In genomic region chr7:92632791-92633190, GRCh38 we compare ENCODE assay signal across 10 cellular contexts. TPM values are rescaled to one million over a fixed set of nuclear protein-coding genes. Genes with fewer than 3 reads are reported as not detected.
DNase-seq lines count a peak whose midpoint lies in the region; ATAC-seq, FAIRE-seq and TF ChIP-seq lines count a peak whose summit lies in the region.
"Had no signal": no experiment of that assay in that cellular context is flagged by ENCODE, and none has a peak within 500 bp of the region (broad histone marks: within the 10 kb centered on the region; RNA-seq: fewer than 3 reads in every experiment).

No MANE protein-coding gene starts in this region.

- in situ Hi-C loops in GM13977 (cut with MboI; ENCODE audit: low pct_unique_long_range_greater_than_20kb, low sequenced_read_pairs, unreplicated experiment), result no loop called here

- no peak for DNase-seq in heart left ventricle
- DNase-seq in right cardiac atrium, result no peak
- DNase-seq in activated naive CD8-positive, alpha-beta T cell treated with anti-CD3 and anti-CD28 coated beads, Interleukin-2, amount 50 U/mL, for 24 hours, result no peak
- no peak for DNase-seq in lower lobe of right lung
- no peak for DNase-seq in upper lobe of left lung
- no peak for DNase-seq in anterior cingulate cortex (lab: John Stamatoyannopoulos, UW)
- DNase-seq in GM13977 (ENCODE audit: low spot score), result no peak
- DNase-seq in RCC 7860 (ENCODE audit: low spot score), result no peak
- DNase-seq: naive B cell, NCI-H524 had no signal

- H3K36me3 Mint-ChIP-seq in activated naive CD8-positive, alpha-beta T cell treated with anti-CD3 and anti-CD28 coated beads, Interleukin-2, amount 50 U/mL, for 24 hours (ENCODE audit: low read depth), result peaks cover 35% of the 10 kb centered on the region

- no peak for ATAC-seq in heart left ventricle
- no peak for ATAC-seq in right cardiac atrium
- ATAC-seq in activated naive CD8-positive, alpha-beta T cell treated with anti-CD3 and anti-CD28 coated beads, Interleukin-2, amount 50 U/mL, for 24 hours, result no peak
- no peak for ATAC-seq in lower lobe of right lung
- no peak for ATAC-seq in upper lobe of left lung (ENCODE audit: low FRiP score in 2 of 2)

- no peak overlapping the region for H3K4me3 ChIP-seq in heart left ventricle
- no peak overlapping the region for H3K4me3 ChIP-seq in right cardiac atrium (ENCODE audit: low read length)
- H3K4me3 ChIP-seq in lower lobe of right lung, result no peak overlapping the region
- no peak overlapping the region for H3K4me3 ChIP-seq in upper lobe of left lung

- H3K4me1 ChIP-seq in heart left ventricle, result peaks cover 14 to 62% (median 43%) of the 10 kb centered on the region in 12 donors
- peaks cover 4% of the 10 kb centered on the region for H3K4me1 ChIP-seq in right cardiac atrium (ENCODE audit: control insufficient read depth, insufficient read depth, low read length)
- peaks cover 36% of the 10 kb centered on the region for H3K4me1 ChIP-seq in lower lobe of right lung
- peaks cover 28 to 40% (median 36%) of the 10 kb centered on the region in 4 donors for H3K4me1 ChIP-seq in upper lobe of left lung

- no peaks in the 10 kb centered on the region for H3K27me3 Mint-ChIP-seq in activated naive CD8-positive, alpha-beta T cell treated with anti-CD3 and anti-CD28 coated beads, Interleukin-2, amount 50 U/mL, for 24 hours
- H3K27me3 Mint-ChIP-seq: naive B cell had no signal

- H3K27ac Mint-ChIP-seq in activated naive CD8-positive, alpha-beta T cell treated with anti-CD3 and anti-CD28 coated beads, Interleukin-2, amount 50 U/mL, for 24 hours, result peak overlapping the region; percentile 98

- no peak for TF ChIP-seq EP300 in upper lobe of left lung (IDR thresholded peaks at IDR 0.05)

- H3K27me3 ChIP-seq in heart left ventricle, result no peaks in the 10 kb centered on the region
- H3K27me3 ChIP-seq in right cardiac atrium (ENCODE audit: control insufficient read depth, insufficient read depth), result no peaks in the 10 kb centered on the region
- no peaks in the 10 kb centered on the region for H3K27me3 ChIP-seq in lower lobe of right lung (ENCODE audit: low read depth)
- H3K27me3 ChIP-seq in upper lobe of left lung, result no peaks in the 10 kb centered on the region

- intact Hi-C loops in heart left ventricle (cut with DNase I) (loop anchor here in 5 of 10 donors (5.0 to 10.0 kb wide), 4 partner anchors 52 to 205 kb away; partner anchors contain the start of gene CDK6 (in 1 of the 5)), right cardiac atrium (cut with DNase I) (no loop called here), lower lobe of right lung (cut with DNase I) (no loop called here)

- peaks cover 0 to 5% (median 0%) of the 10 kb centered on the region in 9 donors for H3K36me3 ChIP-seq in heart left ventricle
- no peaks in the 10 kb centered on the region for H3K36me3 ChIP-seq in lower lobe of right lung
- H3K36me3 ChIP-seq in upper lobe of left lung, result no peaks in the 10 kb centered on the region

- peaks cover 12% of the 10 kb centered on the region for H3K9me3 Mint-ChIP-seq in activated naive CD8-positive, alpha-beta T cell treated with anti-CD3 and anti-CD28 coated beads, Interleukin-2, amount 50 U/mL, for 24 hours

- WGBS in heart left ventricle, 4 donors, result 93 to 99% (median 97%) methylated on average over 1 of the region's 1 CpG
- 96% methylated on average over 1 of the region's 1 CpG for WGBS in right cardiac atrium
- 89 to 97% methylated on average over 1 of the region's 1 CpG for WGBS in upper lobe of left lung, 2 donors

- H3K9me3 ChIP-seq in heart left ventricle (peaks cover 0 to 4% (median 0%) of the 10 kb centered on the region in 12 donors), right cardiac atrium (ENCODE audit: control insufficient read depth, low read length) (no peaks in the 10 kb centered on the region), lower lobe of right lung (no peaks in the 10 kb centered on the region), upper lobe of left lung (no peaks in the 10 kb centered on the region)

- TF ChIP-seq CTCF in heart left ventricle (IDR thresholded peaks at IDR 0.05), result no peak
- TF ChIP-seq CTCF in lower lobe of right lung (IDR thresholded peaks at IDR 0.05), result no peak
- no peak for TF ChIP-seq CTCF in upper lobe of left lung (IDR thresholded peaks at IDR 0.05)
- no peak for TF ChIP-seq CTCF in GM13977 (IDR thresholded peaks at IDR 0.05; ENCODE audit: extremely low read depth, insufficient read depth, missing control alignments)

- TF ChIP-seq POLR2A in heart left ventricle (IDR thresholded peaks at IDR 0.05), result no peak
- no peak for TF ChIP-seq POLR2A in upper lobe of left lung (IDR thresholded peaks at IDR 0.05)

- peak overlapping the region; percentile 65 for H3K4me3 Mint-ChIP-seq in activated naive CD8-positive, alpha-beta T cell treated with anti-CD3 and anti-CD28 coated beads, Interleukin-2, amount 50 U/mL, for 24 hours
- H3K4me3 Mint-ChIP-seq: naive B cell had no signal

- FAIRE-seq in RCC 7860 (lab: Jason Lieb, UNC), result no peak

- H3K27ac ChIP-seq in heart left ventricle, result peak overlapping the region; percentile 17 to 86 (median 60)
- H3K27ac ChIP-seq in right cardiac atrium (ENCODE audit: low read length), result no peak overlapping the region
- peak overlapping the region; percentile 57 for H3K27ac ChIP-seq in lower lobe of right lung
- peak overlapping the region; percentile 47 to 65 (median 58) for H3K27ac ChIP-seq in upper lobe of left lung

- peaks cover 94% of the 10 kb centered on the region for H3K4me1 Mint-ChIP-seq in activated naive CD8-positive, alpha-beta T cell treated with anti-CD3 and anti-CD28 coated beads, Interleukin-2, amount 50 U/mL, for 24 hours

RNA-seq across cellular contexts. Expression of gene FAM133B, which starts 42.6 kb away (rescaled TPM):
- total RNA-seq in heart left ventricle, result 10 to 100 TPM in 6 of 9 donors, 1 to 10 TPM in 3; 7.9 to 14.1 (median 11.0) TPM
- 10 to 100 TPM; 11.0 to 17.4 TPM for polyA plus RNA-seq in heart left ventricle
- 10 to 100 TPM; 13.2 to 18.1 (median 15.2) TPM for total RNA-seq in right cardiac atrium
- polyA plus RNA-seq in right cardiac atrium, result 16.6 TPM
- total RNA-seq in lower lobe of right lung, result 22.8 TPM
- 10 to 100 TPM; 10.1 to 42.5 (median 19.8) TPM for total RNA-seq in upper lobe of left lung
